ENCODE assay signal across 8 cellular contexts in genomic region chr18:23437357-23438045, GRCh38. TPM values are rescaled to one million over a fixed set of nuclear protein-coding genes. Genes with fewer than 3 reads are reported as not detected.
DNase-seq lines count a peak whose midpoint lies in the region; ATAC-seq and TF ChIP-seq lines count a peak whose summit lies in the region.

No MANE protein-coding gene starts in this region.

- peak overlapping the region; percentile 75 for H3K27ac Mint-ChIP-seq in activated CD8-positive, alpha-beta T cell treated with anti-CD3 and anti-CD28 coated beads, Interleukin-2, amount 10 ng/mL, durations not matched to agents 7 days and 5 days

- H3K27me3 ChIP-seq in ectodermal cell (ENCODE audit: control insufficient read depth, insufficient read depth, low read length, poor library complexity, severe bottlenecking) (no peaks in the 10 kb centered on the region), lower lobe of right lung (ENCODE audit: low read depth) (no peaks in the 10 kb centered on the region)

- intact Hi-C loops in lower lobe of right lung (cut with DNase I) = no loop called here

- CTCF ChIA-PET in activated CD8-positive, alpha-beta T cell treated with anti-CD3 and anti-CD28 coated beads, Interleukin-2, amount 10 ng/mL, durations not matched to agents 7 days and 5 days (lab: Charles Lee) = no interaction called here

- peaks cover 17% of the 10 kb centered on the region for H3K4me1 Mint-ChIP-seq in activated CD8-positive, alpha-beta T cell treated with anti-CD3 and anti-CD28 coated beads, Interleukin-2, amount 10 ng/mL, durations not matched to agents 7 days and 5 days (ENCODE audit: low read depth)

- H3K9me3 Mint-ChIP-seq in activated CD8-positive, alpha-beta T cell treated with anti-CD3 and anti-CD28 coated beads, Interleukin-2, amount 10 ng/mL, durations not matched to agents 7 days and 5 days (ENCODE audit: insufficient read depth) = no peaks in the 10 kb centered on the region

- peak overlapping the region; percentile 86 for H3K4me3 Mint-ChIP-seq in activated CD8-positive, alpha-beta T cell treated with anti-CD3 and anti-CD28 coated beads, Interleukin-2, amount 10 ng/mL, durations not matched to agents 7 days and 5 days

- peak; percentile 99 for ATAC-seq in HG03432 (IDR thresholded peaks at IDR 0.05; ENCODE audit: unreplicated experiment)
- peak; percentile 100 for ATAC-seq in activated CD8-positive, alpha-beta T cell treated with anti-CD3 and anti-CD28 coated beads, Interleukin-2, amount 10 ng/mL, durations not matched to agents 7 days and 5 days
- peak; percentile 94 to 99 for ATAC-seq in lower lobe of right lung

- no peaks in the 10 kb centered on the region for H3K36me3 Mint-ChIP-seq in activated CD8-positive, alpha-beta T cell treated with anti-CD3 and anti-CD28 coated beads, Interleukin-2, amount 10 ng/mL, durations not matched to agents 7 days and 5 days (ENCODE audit: low read depth)

- H3K27me3 Mint-ChIP-seq in activated CD8-positive, alpha-beta T cell treated with anti-CD3 and anti-CD28 coated beads, Interleukin-2, amount 10 ng/mL, durations not matched to agents 7 days and 5 days (ENCODE audit: low read depth) = no peaks in the 10 kb centered on the region

- H3K27ac ChIP-seq in C4-2B (peak overlapping the region; percentile 71), ectodermal cell (ENCODE audit: insufficient read depth, low read depth, low read length, poor library complexity, severe bottlenecking) (peak overlapping the region; percentile 79), lower lobe of right lung (peak overlapping the region; percentile 58)

- no peak for TF ChIP-seq CTCF in C4-2B (conservative IDR thresholded peaks at IDR 0.05)
- no peak for TF ChIP-seq CTCF in lower lobe of right lung (IDR thresholded peaks at IDR 0.05)

- no peaks in the 10 kb centered on the region for H3K9me3 ChIP-seq in ectodermal cell (ENCODE audit: control insufficient read depth, low read length)
- no peaks in the 10 kb centered on the region for H3K9me3 ChIP-seq in lower lobe of right lung

- POLR2A ChIA-PET in activated CD8-positive, alpha-beta T cell treated with anti-CD3 and anti-CD28 coated beads, Interleukin-2, amount 10 ng/mL, durations not matched to agents 7 days and 5 days (lab: Charles Lee) = no interaction called here

- WGBS in ectodermal cell, 2 experiments = 0% methylated on average over 39 to 41 of the region's 42 CpGs

- no peaks in the 10 kb centered on the region for H3K36me3 ChIP-seq in ectodermal cell (ENCODE audit: control insufficient read depth, insufficient read depth, low read length)
- H3K36me3 ChIP-seq in lower lobe of right lung = no peaks in the 10 kb centered on the region

- peak; percentile 80 for DNase-seq in NCI-H748 treated with DMSO at 0.1 percent for 48 hours (lab: John Stamatoyannopoulos, UW)
- DNase-seq in activated CD8-positive, alpha-beta T cell treated with anti-CD3 and anti-CD28 coated beads, Interleukin-2, amount 10 ng/mL, durations not matched to agents 7 days and 5 days = peak; percentile 85
- DNase-seq in lower lobe of right lung = peak; percentile 93
- peak; percentile 16 to 71 (median 44) for DNase-seq in stimulated activated CD4-positive, alpha-beta T cell treated with anti-CD3 and anti-CD28 coated beads, TNF-alpha, amount 100 ng/mL, for 1 hour (ENCODE audit: low read depth in 3 of 3, low spot score in 1 of 3)

- TF ChIP-seq POLR2A in GM19099 (IDR thresholded peaks at IDR 0.05; ENCODE audit: extremely low read depth, insufficient read length, low read depth) = peak; percentile 64

- H3K4me3 ChIP-seq in ectodermal cell (ENCODE audit: insufficient read depth, low read depth, low read length) = peak overlapping the region; percentile 73
- H3K4me3 ChIP-seq in lower lobe of right lung = peak overlapping the region; percentile 85

- H3K4me1 ChIP-seq in ectodermal cell (ENCODE audit: control insufficient read depth, insufficient read depth, low read length) (peaks cover 6% of the 10 kb centered on the region), lower lobe of right lung (peaks cover 14% of the 10 kb centered on the region)

RNA-seq across cellular contexts. Expression of gene RIOK3, which starts 15.6 kb away (rescaled TPM):
- total RNA-seq in activated CD8-positive, alpha-beta T cell treated with anti-CD3 and anti-CD28 coated beads, Interleukin-2, amount 10 ng/mL, durations not matched to agents 7 days and 5 days = 10 to 100 TPM; 53.6 to 69.3 TPM
- polyA plus RNA-seq in ectodermal cell (2013, experiment 1 of 4) = 46.0 TPM
- 40.9 TPM for polyA plus RNA-seq in ectodermal cell (2013, experiment 2 of 4)
- 38.5 TPM for polyA plus RNA-seq in ectodermal cell (2013, experiment 3 of 4)
- 47.5 TPM for polyA plus RNA-seq in ectodermal cell (2013, experiment 4 of 4)
- 64.1 TPM for total RNA-seq in lower lobe of right lung

Comparison
In these comparisons a context has a peak if more than half of its experiments do, and no peak if none do; other contexts are left out.
1. Peak in every context shown above with its lines: DNase-seq, ATAC-seq, H3K4me3 ChIP-seq and H3K27ac ChIP-seq.